In the genomic region with DNA sequence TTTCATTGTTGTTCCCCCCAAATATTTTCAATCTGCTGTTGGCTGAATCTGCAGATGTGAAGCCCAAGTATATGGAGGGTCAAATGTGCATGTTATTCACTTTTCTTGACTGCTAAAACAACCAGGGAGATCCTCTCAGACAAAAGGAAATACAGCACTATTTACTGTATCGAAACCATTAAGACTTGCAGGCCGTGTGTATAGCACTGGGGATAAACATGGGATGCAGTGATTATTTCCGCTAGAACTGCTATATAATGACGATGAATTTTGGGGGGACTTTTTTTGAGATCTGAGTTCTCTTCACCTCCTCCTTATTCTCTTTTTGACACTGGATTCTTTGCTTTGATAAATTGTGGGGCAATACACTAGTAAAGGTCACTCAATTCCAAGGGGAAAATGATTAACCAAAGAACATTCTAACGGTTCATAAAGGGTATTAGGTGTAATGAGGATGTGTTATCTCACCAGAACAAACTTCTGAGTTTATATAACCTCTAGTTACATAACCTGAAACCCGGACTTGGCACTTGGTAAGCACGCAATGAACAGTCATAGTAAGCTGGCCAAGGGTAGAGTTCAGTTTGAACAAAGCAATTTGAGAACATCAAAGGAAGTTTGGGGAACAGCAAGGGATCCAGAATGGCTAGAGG, we compare ENCODE assay signal across 21 cellular contexts. TPM values are rescaled to one million over a fixed set of nuclear protein-coding genes. Genes with fewer than 3 reads are reported as not detected.
DNase-seq lines count a peak whose midpoint lies in the region; ATAC-seq, FAIRE-seq and TF ChIP-seq lines count a peak whose summit lies in the region.
"Had no signal": no experiment of that assay in that cellular context is flagged by ENCODE, and none has a peak within 500 bp of the region (broad histone marks: within the 10 kb centered on the region; RNA-seq: fewer than 3 reads in every experiment).

No MANE protein-coding gene starts in this region.

- TF ChIP-seq CTCF in A549 (IDR thresholded peaks at IDR 0.05) = no peak
- no peak for TF ChIP-seq CTCF in fibroblast of the aortic adventitia (IDR thresholded peaks at IDR 0.05; ENCODE audit: insufficient read depth, low read length)
- no peak for TF ChIP-seq CTCF in mucosa of descending colon (IDR thresholded peaks at IDR 0.05)
- no peak for TF ChIP-seq CTCF in upper lobe of right lung (IDR thresholded peaks at IDR 0.05)

- peak; percentile 21 to 92 for DNase-seq in A549 (ENCODE audit: low read depth in 1 of 2, low spot score in 1 of 2)
- peak; percentile 70 for DNase-seq in HuH-7.5 (ENCODE audit: low spot score)
- DNase-seq in fibroblast of the aortic adventitia (ENCODE audit: low read depth) = peak; percentile 36
- peak in 1 of 3 donors; percentile 42 for DNase-seq in mucosa of descending colon
- no peak for DNase-seq in EL
- DNase-seq in NCI-H1930 (lab: John Stamatoyannopoulos, UW) = no peak
- no peak for DNase-seq in upper lobe of right lung
- no peak for DNase-seq in activated CD4-positive, alpha-beta T cell treated with anti-CD3 and anti-CD28 coated beads for 4 hours
- DNase-seq: CD4-positive, alpha-beta memory T cell; Kasumi-1; NCI-H1092 treated with DMSO at 0.1 percent for 48 hours; NCI-H2081 treated with DMSO at 0.1 percent for 48 hours; NCI-H510A; NCI-H748 treated with DMSO at 0.1 percent for 48 hours; SIG-M5 had no signal

- TF ChIP-seq EP300 in A549 (IDR thresholded peaks at IDR 0.05) = peak; percentile 99

- TF ChIP-seq POLR2A in A549 (IDR thresholded peaks at IDR 0.05; ENCODE audit: low read length) = no peak

- H3K36me3 ChIP-seq in mucosa of descending colon (ENCODE audit: low read depth) (no peaks in the 10 kb centered on the region), upper lobe of right lung (no peaks in the 10 kb centered on the region)
- H3K36me3 ChIP-seq: BLaER1 had no signal

- intact Hi-C loops in mucosa of descending colon (cut with DNase I, micrococcal nuclease) (no loop called here), upper lobe of right lung (cut with DNase I) (no loop called here)

- peak; percentile 0 to 56; a peak in 4 of 5 replicates for TF ChIP-seq RAD21 in A549 (conservative IDR thresholded peaks at IDR 0.05 in 1 of 2, IDR thresholded peaks at IDR 0.05 in 1 of 2)

- peak overlapping the region; percentile 57 for H3K4me2 ChIP-seq in A549
- H3K4me2 ChIP-seq: BLaER1 had no signal

- H3K27ac ChIP-seq in A549 (peak overlapping the region; percentile 91 to 94), upper lobe of right lung (no peak overlapping the region)
- H3K27ac ChIP-seq: BLaER1, RWPE1 had no signal

- H3K4me1 ChIP-seq in A549 = peaks cover 39% of the 10 kb centered on the region
- peaks cover 19% of the 10 kb centered on the region for H3K4me1 ChIP-seq in mucosa of descending colon (ENCODE audit: low read depth)
- H3K4me1 ChIP-seq in upper lobe of right lung = no peaks in the 10 kb centered on the region
- H3K4me1 ChIP-seq: BLaER1 had no signal

- H3K27me3 ChIP-seq in upper lobe of right lung = no peaks in the 10 kb centered on the region
- H3K27me3 ChIP-seq: BLaER1 had no signal

- POLR2A ChIA-PET in A549 (lab: Yijun Ruan, JAX) = interaction anchor here (0.9 kb wide), 1 partner anchor 270 kb away, joined by 3 read pairs; no protein-coding TSS in a partner anchor

- CTCF ChIA-PET in A549 (lab: Yijun Ruan, JAX) = interaction anchor here (0.6 kb wide), 1 partner anchor 36 kb away, joined by 3 read pairs; no protein-coding TSS in a partner anchor

- 3% methylated on average over 7 of the region's 7 CpGs for WGBS in A549 (ENCODE audit: missing lambda C conversion rate)

- peak; percentile 99 for FAIRE-seq in A549 (lab: Jason Lieb, UNC)
- FAIRE-seq: A204.1, H54 had no signal

- H3K4me3 ChIP-seq in A549 (no peak overlapping the region), fibroblast of the aortic adventitia (ENCODE audit: low read depth, low read length) (no peak overlapping the region), mucosa of descending colon (no peak overlapping the region), upper lobe of right lung (no peak overlapping the region)
- H3K4me3 ChIP-seq: BLaER1 had no signal

- ATAC-seq in A549 (peak; percentile 84), mucosa of descending colon (peak; percentile 92), upper lobe of right lung (no peak)
- ATAC-seq: SK-N-SH treated with all-trans-retinoic acid at 6 μM for 48 hours had no signal

- peaks cover 40% of the 10 kb centered on the region for H3K9me3 ChIP-seq in A549
- H3K9me3 ChIP-seq in mucosa of descending colon = no peaks in the 10 kb centered on the region
- H3K9me3 ChIP-seq in upper lobe of right lung = no peaks in the 10 kb centered on the region

TF ChIP-seq in A549, 52 proteins besides CTCF, POLR2A, EP300 and RAD21 (continues in another document):
- TF ChIP-seq POLR2AphosphoS2 (conservative IDR thresholded peaks at IDR 0.05; ENCODE audit: low read length) (no peak), CBX2 (IDR thresholded peaks at IDR 0.05; ENCODE audit: borderline replicate concordance, low read depth) (no peak), GATA3 (IDR thresholded peaks at IDR 0.05; ENCODE audit: borderline replicate concordance) (peak; percentile 99), CEBPB (IDR thresholded peaks at IDR 0.05) (peak; percentile 92 to 94), JUNB (IDR thresholded peaks at IDR 0.05) (peak; percentile 88), CBX8 (IDR thresholded peaks at IDR 0.05) (no peak)
- TF ChIP-seq, protein P1, sequence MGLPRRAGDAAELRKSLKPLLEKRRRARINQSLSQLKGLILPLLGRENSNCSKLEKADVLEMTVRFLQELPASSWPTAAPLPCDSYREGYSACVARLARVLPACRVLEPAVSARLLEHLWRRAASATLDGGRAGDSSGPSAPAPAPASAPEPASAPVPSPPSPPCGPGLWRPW (IDR thresholded peaks at IDR 0.05) = peak; percentile 80; the same call in 1 of the 2 replicates
- TF ChIP-seq, protein P2, sequence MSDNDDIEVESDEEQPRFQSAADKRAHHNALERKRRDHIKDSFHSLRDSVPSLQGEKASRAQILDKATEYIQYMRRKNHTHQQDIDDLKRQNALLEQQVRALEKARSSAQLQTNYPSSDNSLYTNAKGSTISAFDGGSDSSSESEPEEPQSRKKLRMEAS (IDR thresholded peaks at IDR 0.05) = peak; percentile 60

RNA-seq across cellular contexts. Expression of a gene that starts 3.5 kb away (rescaled TPM):
- polyA plus RNA-seq in A549 (2011; rRNA removed) (1.9 and 2.5 TPM in 2 replicates), A549 (2017; fragmentation: RNase III; extraction: RNeasy Plus Mini Kit Qiagen cat#74134 plus additional on column Dnase treatment) (1.4 to 2.0 TPM (median 1.9 TPM) in 3 replicates)
- 0.75 and 0.96 TPM in 2 replicates for polyA plus RNA-seq in A549 (2012; cell fraction: cytosol; rRNA removed)
- 0.64 and 0.89 TPM in 2 replicates for polyA plus RNA-seq in A549 (2012; cell fraction: nucleus; rRNA removed)
- polyA minus RNA-seq in A549 (2011; rRNA and poly(A)+ RNA removed) = 3.4 and 3.5 TPM in 2 replicates
- total RNA-seq in fibroblast of the aortic adventitia (ENCODE audit: low replicate concordance) (not detected in 2 replicates), mucosa of descending colon (1 to 10 TPM; 4.0 to 7.0 (median 4.9) TPM), upper lobe of right lung (not detected)
- total RNA-seq: CD4-positive, alpha-beta memory T cell had no signal
- polyA plus RNA-seq: CD4-positive, alpha-beta memory T cell; IgD-negative memory B cell had no signal

RNA-seq across cellular contexts. Expression of a gene that starts 21.6 kb away (rescaled TPM):
- polyA plus RNA-seq in A549 (2011; rRNA removed) (0.63 and 0.71 TPM in 2 replicates), A549 (2017; fragmentation: RNase III; extraction: RNeasy Plus Mini Kit Qiagen cat#74134 plus additional on column Dnase treatment) (0.04 to 0.28 TPM (median 0.10 TPM) in 3 replicates)
- polyA plus RNA-seq in A549 (2012; cell fraction: cytosol; rRNA removed) = 0.25 and 0.26 TPM in 2 replicates
- 0.30 and 0.58 TPM in 2 replicates for polyA plus RNA-seq in A549 (2012; cell fraction: nucleus; rRNA removed)
- 0.54 TPM in 1 of 2 replicates, not detected in the other for polyA minus RNA-seq in A549 (2011; rRNA and poly(A)+ RNA removed)
- total RNA-seq in fibroblast of the aortic adventitia (ENCODE audit: low replicate concordance) (under 0.01 TPM in 1 of 2 replicates, not detected in the other), mucosa of descending colon (under 1 TPM in 1 of 3 donors, not detected in 2; 0.20 TPM), upper lobe of right lung (not detected)
- total RNA-seq: CD4-positive, alpha-beta memory T cell had no signal
- polyA plus RNA-seq: CD4-positive, alpha-beta memory T cell; IgD-negative memory B cell had no signal

RNA-seq across cellular contexts. Expression of a gene that starts 27.7 kb away (rescaled TPM):
- polyA plus RNA-seq in A549 (2011; rRNA removed) (0.39 and 0.49 TPM in 2 replicates), A549 (2017; fragmentation: RNase III; extraction: RNeasy Plus Mini Kit Qiagen cat#74134 plus additional on column Dnase treatment) (0.08 to 0.23 TPM (median 0.17 TPM) in 3 replicates)
- 0.05 and 0.06 TPM in 2 replicates for polyA plus RNA-seq in A549 (2012; cell fraction: cytosol; rRNA removed)
- 0.07 and 0.09 TPM in 2 replicates for polyA plus RNA-seq in A549 (2012; cell fraction: nucleus; rRNA removed)
- polyA minus RNA-seq in A549 (2011; rRNA and poly(A)+ RNA removed) = 0.62 and 0.73 TPM in 2 replicates
- total RNA-seq in fibroblast of the aortic adventitia (ENCODE audit: low replicate concordance) (not detected in 2 replicates), mucosa of descending colon (1 to 10 TPM; 2.6 to 4.7 (median 2.7) TPM), upper lobe of right lung (not detected)
- total RNA-seq: CD4-positive, alpha-beta memory T cell had no signal
- polyA plus RNA-seq: CD4-positive, alpha-beta memory T cell; IgD-negative memory B cell had no signal

RNA-seq across cellular contexts. Expression of a gene that starts 38.0 kb away (rescaled TPM):
- polyA plus RNA-seq in A549 (2011; rRNA removed) (0.09 and 0.13 TPM in 2 replicates), A549 (2017; fragmentation: RNase III; extraction: RNeasy Plus Mini Kit Qiagen cat#74134 plus additional on column Dnase treatment) (0.05 to 0.14 TPM (median 0.12 TPM) in 3 replicates)
- polyA plus RNA-seq in A549 (2012; cell fraction: cytosol; rRNA removed) = 0.10 and 0.20 TPM in 2 replicates
- polyA plus RNA-seq in A549 (2012; cell fraction: nucleus; rRNA removed) = 0.30 and 0.43 TPM in 2 replicates
- polyA minus RNA-seq in A549 (2011; rRNA and poly(A)+ RNA removed) = 1.4 and 1.6 TPM in 2 replicates
- total RNA-seq in fibroblast of the aortic adventitia (ENCODE audit: low replicate concordance) (not detected in 2 replicates), mucosa of descending colon (1 to 10 TPM; 2.4 to 7.0 (median 2.9) TPM), upper lobe of right lung (not detected)
- total RNA-seq: CD4-positive, alpha-beta memory T cell had no signal
- polyA plus RNA-seq: CD4-positive, alpha-beta memory T cell; IgD-negative memory B cell had no signal

RNA-seq across cellular contexts. Expression of a gene that starts 43.8 kb away (rescaled TPM):
- polyA plus RNA-seq in A549 (2011; rRNA removed) = 0.05 TPM in 1 of 2 replicates, not detected in the other
- polyA plus RNA-seq in A549 (2012; cell fraction: cytosol; rRNA removed) = 0.03 and 0.04 TPM in 2 replicates
- polyA plus RNA-seq in A549 (2012; cell fraction: nucleus; rRNA removed) = 0.02 TPM in 1 of 2 replicates, not detected in the other
- 0.12 TPM in 1 of 3 replicates, not detected in the others for polyA plus RNA-seq in A549 (2017; fragmentation: RNase III; extraction: RNeasy Plus Mini Kit Qiagen cat#74134 plus additional on column Dnase treatment)
- polyA minus RNA-seq in A549 (2011; rRNA and poly(A)+ RNA removed) = 1.1 and 1.2 TPM in 2 replicates
- total RNA-seq in fibroblast of the aortic adventitia (ENCODE audit: low replicate concordance) = not detected in 2 replicates
- 1 to 10 TPM; 2.1 to 6.5 (median 2.4) TPM for total RNA-seq in mucosa of descending colon
- total RNA-seq in upper lobe of right lung = not detected
- total RNA-seq: CD4-positive, alpha-beta memory T cell had no signal
- polyA plus RNA-seq: CD4-positive, alpha-beta memory T cell; IgD-negative memory B cell had no signal

Comparison
In these comparisons a context has a peak if more than half of its experiments do, and no peak if none do; other contexts are left out.
1. DNase-seq: peak in A549 (2 of 2), HuH-7.5 (single experiment) and fibroblast of the aortic adventitia (single experiment); none in EL (single experiment), NCI-H1930 (0 of 2), upper lobe of right lung (single experiment) and activated CD4-positive, alpha-beta T cell treated with anti-CD3 and anti-CD28 coated beads for 4 hours (0 of 2).